ENCODE assay signal across 1 cellular context in genomic region chr15:34331809-34332208, GRCh38.
TF ChIP-seq lines count a peak whose summit lies in the region.

No MANE protein-coding gene starts in this region.

TF ChIP-seq in SK-N-SH, 30 proteins besides CTCF, POLR2A, EP300 and RAD21 (continued from another document):
- TF ChIP-seq, protein P1, sequence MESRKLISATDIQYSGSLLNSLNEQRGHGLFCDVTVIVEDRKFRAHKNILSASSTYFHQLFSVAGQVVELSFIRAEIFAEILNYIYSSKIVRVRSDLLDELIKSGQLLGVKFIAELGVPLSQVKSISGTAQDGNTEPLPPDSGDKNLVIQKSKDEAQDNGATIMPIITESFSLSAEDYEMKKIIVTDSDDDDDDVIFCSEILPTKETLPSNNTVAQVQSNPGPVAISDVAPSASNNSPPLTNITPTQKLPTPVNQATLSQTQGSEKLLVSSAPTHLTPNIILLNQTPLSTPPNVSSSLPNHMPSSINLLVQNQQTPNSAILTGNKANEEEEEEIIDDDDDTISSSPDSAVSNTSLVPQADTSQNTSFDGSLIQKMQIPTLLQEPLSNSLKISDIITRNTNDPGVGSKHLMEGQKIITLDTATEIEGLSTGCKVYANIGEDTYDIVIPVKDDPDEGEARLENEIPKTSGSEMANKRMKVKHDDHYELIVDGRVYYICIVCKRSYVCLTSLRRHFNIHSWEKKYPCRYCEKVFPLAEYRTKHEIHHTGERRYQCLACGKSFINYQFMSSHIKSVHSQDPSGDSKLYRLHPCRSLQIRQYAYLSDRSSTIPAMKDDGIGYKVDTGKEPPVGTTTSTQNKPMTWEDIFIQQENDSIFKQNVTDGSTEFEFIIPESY (IDR thresholded peaks at IDR 0.05; ENCODE audit: borderline replicate concordance, low read depth) = no peak
- no peak for TF ChIP-seq JUND (IDR thresholded peaks at IDR 0.05)
- no peak for TF ChIP-seq NFIC (IDR thresholded peaks at IDR 0.05; ENCODE audit: borderline replicate concordance)
- no peak for TF ChIP-seq GATA2 (CRISPR knock-in tag; IDR thresholded peaks at IDR 0.05)
- no peak for TF ChIP-seq FOSL2 (IDR thresholded peaks at IDR 0.05; ENCODE audit: borderline replicate concordance, low read depth)
- TF ChIP-seq IRF3 (IDR thresholded peaks at IDR 0.05; ENCODE audit: low read depth, low read length) = no peak
